8 cellular contexts compared by ENCODE assay signal in genomic region chr2:174013310-174013751, GRCh38. TPM values are rescaled to one million over a fixed set of nuclear protein-coding genes. Genes with fewer than 3 reads are reported as not detected.
DNase-seq lines count a peak whose midpoint lies in the region; ATAC-seq and TF ChIP-seq lines count a peak whose summit lies in the region.

No MANE protein-coding gene starts in this region.

- peaks cover 15% of the 10 kb centered on the region for H3K4me1 Mint-ChIP-seq in stimulated activated naive CD8-positive, alpha-beta T cell treated with anti-CD3 and anti-CD28 coated beads, Interleukin-15, amount 100 ng/mL, for 72 hours

- peaks cover 25% of the 10 kb centered on the region for H3K27me3 Mint-ChIP-seq in stimulated activated naive CD8-positive, alpha-beta T cell treated with anti-CD3 and anti-CD28 coated beads, Interleukin-15, amount 100 ng/mL, for 72 hours

- H3K9me3 Mint-ChIP-seq in stimulated activated naive CD8-positive, alpha-beta T cell treated with anti-CD3 and anti-CD28 coated beads, Interleukin-15, amount 100 ng/mL, for 72 hours, result peaks cover 0 to under 1% of the 10 kb centered on the region in 2 donors

- H3K36me3 ChIP-seq in HUES6 (ENCODE audit: control insufficient read depth, insufficient read depth, low read length) (no peaks in the 10 kb centered on the region), colonic mucosa (no peaks in the 10 kb centered on the region), HAP-1 (replicated peaks) (no peaks in the 10 kb centered on the region)

- H3K27ac Mint-ChIP-seq in stimulated activated naive CD8-positive, alpha-beta T cell treated with anti-CD3 and anti-CD28 coated beads, Interleukin-15, amount 100 ng/mL, for 72 hours, result peak overlapping the region; percentile 30 to 62

- H3K4me3 ChIP-seq in HUES6 (ENCODE audit: low read depth, low read length) (peak overlapping the region; percentile 72), colonic mucosa (peak overlapping the region; percentile 36), HAP-1 (no peak overlapping the region)

- H3K27ac ChIP-seq in HUES6 (ENCODE audit: low read depth, low read length) (peak overlapping the region; percentile 88; the same call in 1 of the 2 replicates), colonic mucosa (peak overlapping the region; percentile 73)

- ATAC-seq in left lobe of liver (peak; percentile 46), GM19035 (IDR thresholded peaks at IDR 0.05; ENCODE audit: unreplicated experiment) (no peak)
- no peak for ATAC-seq in stimulated activated naive CD8-positive, alpha-beta T cell treated with anti-CD3 and anti-CD28 coated beads, Interleukin-15, amount 100 ng/mL, for 72 hours

- TF ChIP-seq CTCF in colonic mucosa (IDR thresholded peaks at IDR 0.05), result no peak

- DNase-seq in colonic mucosa (no peak), left lobe of liver (ENCODE audit: low spot score) (no peak), DMS114 treated with DMSO at 0.1 percent for 48 hours (lab: John Stamatoyannopoulos, UW; ENCODE audit: unreplicated experiment) (no peak), SKM-1 (lab: John Stamatoyannopoulos, UW; ENCODE audit: unreplicated experiment) (no peak), HAP-1 (ENCODE audit: low spot score in 2 of 2) (no peak)
- no peak for DNase-seq in stimulated activated naive CD8-positive, alpha-beta T cell treated with anti-CD3 and anti-CD28 coated beads, Interleukin-15, amount 100 ng/mL, for 72 hours

- H3K4me1 ChIP-seq in HUES6 (ENCODE audit: control insufficient read depth, insufficient read depth, low read length) (peaks cover 40% of the 10 kb centered on the region), colonic mucosa (no peaks in the 10 kb centered on the region), HAP-1 (peaks cover 13% of the 10 kb centered on the region)

- in situ Hi-C loops in HAP-1 (cut with MboI; ENCODE audit: low sequenced_read_pairs), result no loop called here

- intact Hi-C loops in colonic mucosa (cut with DNase I), result no loop called here

- H3K9me3 ChIP-seq in HUES6 (ENCODE audit: control insufficient read depth, insufficient read depth, low read depth, low read length), result no peaks in the 10 kb centered on the region
- H3K9me3 ChIP-seq in colonic mucosa, result no peaks in the 10 kb centered on the region
- no peaks in the 10 kb centered on the region for H3K9me3 ChIP-seq in HAP-1

- H3K27me3 ChIP-seq in HUES6 (ENCODE audit: control insufficient read depth, insufficient read depth, low read length) (peaks cover 7% of the 10 kb centered on the region; the same call in 1 of the 2 replicates), colonic mucosa (no peaks in the 10 kb centered on the region), HAP-1 (ENCODE audit: low read depth) (no peaks in the 10 kb centered on the region)

- H3K4me3 Mint-ChIP-seq in stimulated activated naive CD8-positive, alpha-beta T cell treated with anti-CD3 and anti-CD28 coated beads, Interleukin-15, amount 100 ng/mL, for 72 hours, result peak overlapping the region; percentile 56 to 72

- H3K9ac ChIP-seq in HUES6 (ENCODE audit: low read length), result peak overlapping the region; percentile 82
- H3K9ac ChIP-seq in colonic mucosa (ENCODE audit: low read depth in 2 of 2, low read length in 2 of 2), result peak overlapping the region; percentile 49 to 77

RNA-seq across cellular contexts. Expression of gene SP3, which starts 48.2 kb away (rescaled TPM):
- 10 to 100 TPM; 77.0 to 99.0 TPM for total RNA-seq in colonic mucosa
- total RNA-seq in left lobe of liver, result 31.7 TPM
